In genomic region chr1:93078935-93079654, GRCh38 we compare ENCODE assay signal across 8 cellular contexts. TPM values are rescaled to one million over a fixed set of nuclear protein-coding genes. Genes with fewer than 3 reads are reported as not detected.
DNase-seq lines count a peak whose midpoint lies in the region; ATAC-seq, FAIRE-seq and TF ChIP-seq lines count a peak whose summit lies in the region.

Gene MTF2, plus strand, starts transcription at chr1:93079283. Its CDS starts 244 bp downstream, at chr1:93079527.

- peak within 1 kb of the TSS; percentile 93 for H3K56ac ChIP-seq in IMR-90 (ENCODE audit: extremely low read depth, insufficient read depth, low read length)

- TF ChIP-seq CTCF in IMR-90 (conservative IDR thresholded peaks at IDR 0.05; ENCODE audit: low read depth, low read length) = no peak
- TF ChIP-seq CTCF in OCI-LY7 (conservative IDR thresholded peaks at IDR 0.05; ENCODE audit: low read length) = no peak
- TF ChIP-seq CTCF in endothelial cell of umbilical vein (IDR thresholded peaks at IDR 0.05; ENCODE audit: extremely low read depth in 1 of 2, insufficient read depth in 1 of 2, low read depth in 1 of 2, low read length in 2 of 2) = no peak

- peak within 1 kb of the TSS; percentile 69 for H3K18ac ChIP-seq in IMR-90 (ENCODE audit: low read depth, low read length)

- DNase-seq in DMS 273 treated with DMSO at 0.1 percent for 48 hours (lab: John Stamatoyannopoulos, UW) (peak; percentile 85), IMR-90 (peak; percentile 97), OCI-LY7 (ENCODE audit: low spot score) (peak; percentile 99), endothelial cell of umbilical vein (ENCODE audit: low read depth, low spot score) (peak; percentile 97), midbrain (lab: John Stamatoyannopoulos, UW) (peak; percentile 95)
- DNase-seq in activated CD8-positive, alpha-beta memory T cell treated with anti-CD3 and anti-CD28 coated beads, Interleukin-2, amount 50 U/mL, for 48 hours = peak; percentile 97
- peak; percentile 95 to 96 for DNase-seq in stimulated activated CD8-positive, alpha-beta memory T cell treated with anti-CD3 and anti-CD28 coated beads, Interleukin-15, amount 100 ng/mL, for 48 hours (ENCODE audit: low read depth in 2 of 2)

- H2BK120ac ChIP-seq in IMR-90 (ENCODE audit: low read depth, low read length) = peak within 1 kb of the TSS; percentile 84

- POLR2A ChIA-PET in IMR-90 (lab: Charles Lee; ENCODE audit: unreplicated experiment) = interaction anchor here (0.7 kb wide), 1 partner anchor 492 kb away, joined by 3 read pairs; no protein-coding TSS in a partner anchor
- POLR2A ChIA-PET in OCI-LY7 (lab: Charles Lee) = interaction anchor here (0.6 to 3.2 kb wide), 35 partner anchors 9 to 290 kb away, joined by 3 to 23 read pairs (median 4); no protein-coding TSS in a partner anchor
- POLR2A ChIA-PET in endothelial cell of umbilical vein (lab: Charles Lee) = interaction anchor here (0.6 to 0.9 kb wide), 2 partner anchors 17 to 767 kb away, joined by 3 to 4 read pairs; no protein-coding TSS in a partner anchor

- peak; percentile 91 for TF ChIP-seq POLR2A in IMR-90 (IDR thresholded peaks at IDR 0.05; ENCODE audit: low read depth, low read length)
- peak; percentile 98 for TF ChIP-seq POLR2A in endothelial cell of umbilical vein (IDR thresholded peaks at IDR 0.05; ENCODE audit: low read depth, low read length)

- H2BK20ac ChIP-seq in IMR-90 (ENCODE audit: low read depth, low read length) = 0 out of 2 replicates have a peak within 1 kb of the TSS, but pooled peaks have one; percentile 33

- peak; percentile 70 for FAIRE-seq in endothelial cell of umbilical vein (lab: Jason Lieb, UNC)

- H3K4me1 ChIP-seq in IMR-90 (ENCODE audit: control insufficient read depth, insufficient read depth, low read length) (no peaks in the 10 kb centered on the region), OCI-LY7 (ENCODE audit: insufficient read depth, low read length, poor library complexity, severe bottlenecking) (peaks cover 45% of the 10 kb centered on the region), endothelial cell of umbilical vein (ENCODE audit: control insufficient read depth, extremely low read depth, insufficient read depth, low read length) (peaks cover 23% of the 10 kb centered on the region)

- H3K27me3 ChIP-seq in IMR-90 (ENCODE audit: control insufficient read depth, insufficient read depth, low read length) (no peaks in the 10 kb centered on the region; the same call in 1 of the 2 replicates), endothelial cell of umbilical vein (ENCODE audit: control insufficient read depth in 2 of 2, insufficient read depth in 2 of 2, low read length in 2 of 2) (no peaks in the 10 kb centered on the region)

- H2AFZ ChIP-seq in IMR-90 (replicated peaks; ENCODE audit: low read length, poor library complexity) (peak within 1 kb of the TSS; percentile 99), OCI-LY7 (ENCODE audit: low read length) (peak within 1 kb of the TSS; percentile 52; the same call in 1 of the 2 replicates), endothelial cell of umbilical vein (ENCODE audit: low read depth, low read length) (peak within 1 kb of the TSS; percentile 82)

- peak within 1 kb of the TSS; percentile 85 for H2BK5ac ChIP-seq in IMR-90 (ENCODE audit: low read depth, low read length, poor library complexity, severe bottlenecking)

- peak within 1 kb of the TSS; percentile 97 for H2AK9ac ChIP-seq in IMR-90 (replicated peaks; ENCODE audit: low read depth, low read length, poor library complexity)

- no peaks in the 10 kb centered on the region for H3K9me3 ChIP-seq in IMR-90 (ENCODE audit: control insufficient read depth, insufficient read depth, low read length)
- peaks cover 17% of the 10 kb centered on the region for H3K9me3 ChIP-seq in OCI-LY7 (ENCODE audit: low read length)
- H3K9me3 ChIP-seq in endothelial cell of umbilical vein (replicated peaks; ENCODE audit: control insufficient read depth, insufficient read depth, low read length) = no peaks in the 10 kb centered on the region

- peak within 1 kb of the TSS; percentile 99 for H3K4me2 ChIP-seq in IMR-90 (ENCODE audit: low read depth, low read length)
- H3K4me2 ChIP-seq in OCI-LY7 (ENCODE audit: low read length) = peak within 1 kb of the TSS; percentile 91
- peak within 1 kb of the TSS; percentile 99 for H3K4me2 ChIP-seq in endothelial cell of umbilical vein (ENCODE audit: insufficient read depth, low read length)

- peak within 1 kb of the TSS; percentile 90 for H3K14ac ChIP-seq in IMR-90 (replicated peaks; ENCODE audit: low read depth, low read length)

- dilution Hi-C loops in IMR-90 (cut with HindIII; ENCODE audit: low sequenced_read_pairs, unreplicated experiment) = no loop called here
- dilution Hi-C loops in endothelial cell of umbilical vein (cut with MboI; ENCODE audit: extremely low pct_ligation_motif_present, low sequenced_read_pairs) = no loop called here

- peaks cover 59% of the 10 kb centered on the region for H3K79me2 ChIP-seq in OCI-LY7 (ENCODE audit: insufficient read depth, low read depth, low read length)
- peaks cover 50% of the 10 kb centered on the region for H3K79me2 ChIP-seq in endothelial cell of umbilical vein (ENCODE audit: control insufficient read depth, insufficient read depth, low read length)

- 0 out of 2 replicates have a peak, but pooled peaks have one; percentile 3 for TF ChIP-seq RAD21 in IMR-90 (IDR thresholded peaks at IDR 0.05; ENCODE audit: low read length)

- BruUV-seq in IMR-90 (replicated peaks; lab: Mats Ljungman, UMichigan) (no TSS peak), OCI-LY7 (replicated peaks; lab: Mats Ljungman, UMichigan) (no TSS peak), endothelial cell of umbilical vein (replicated peaks; lab: Mats Ljungman, UMichigan) (TSS peak; percentile 28)

- H3K36me3 ChIP-seq in IMR-90 (ENCODE audit: control insufficient read depth, insufficient read depth, low read length) = no peaks in the 10 kb centered on the region
- H3K36me3 ChIP-seq in OCI-LY7 (ENCODE audit: insufficient read depth, low read length) = peaks cover 48% of the 10 kb centered on the region
- peaks cover 2 to 3% of the 10 kb centered on the region in 2 experiments for H3K36me3 ChIP-seq in endothelial cell of umbilical vein (ENCODE audit: control insufficient read depth in 2 of 2, extremely low read depth in 1 of 2, insufficient read depth in 2 of 2, low read length in 2 of 2)

- H3K9ac ChIP-seq in IMR-90 (ENCODE audit: low read depth, low read length) (peak within 1 kb of the TSS; percentile 87), endothelial cell of umbilical vein (replicated peaks; ENCODE audit: extremely low read depth, insufficient read depth, low read length) (peak within 1 kb of the TSS; percentile 98)

- H3K27ac ChIP-seq in IMR-90 (ENCODE audit: insufficient read depth, low read length) = peak within 1 kb of the TSS; percentile 77
- H3K27ac ChIP-seq in OCI-LY7 (ENCODE audit: low read depth, low read length, poor library complexity, severe bottlenecking) = peak within 1 kb of the TSS; percentile 87
- H3K27ac ChIP-seq in endothelial cell of umbilical vein (ENCODE audit: insufficient read depth, low read depth, low read length) = peak within 1 kb of the TSS; percentile 87

- peak within 1 kb of the TSS; percentile 71 for H2AK5ac ChIP-seq in IMR-90 (ENCODE audit: low read depth, low read length)

- peak within 1 kb of the TSS; percentile 72 for H4K91ac ChIP-seq in IMR-90 (ENCODE audit: insufficient read depth, low read depth, low read length)

- H4K8ac ChIP-seq in IMR-90 (ENCODE audit: low read depth in 2 of 2, low read length in 2 of 2) = peak within 1 kb of the TSS; percentile 57 to 97

- peak within 1 kb of the TSS; percentile 76 for H4K5ac ChIP-seq in IMR-90 (ENCODE audit: low read depth, low read length)

- H4K20me1 ChIP-seq in IMR-90 (ENCODE audit: insufficient read depth, low read length) (peaks cover 13% of the 10 kb centered on the region), OCI-LY7 (ENCODE audit: insufficient read depth, low read length) (peaks cover 29% of the 10 kb centered on the region), endothelial cell of umbilical vein (replicated peaks; ENCODE audit: control insufficient read depth, extremely low read depth, insufficient read depth, low read length) (peaks cover 5% of the 10 kb centered on the region)

- H3K9me2 ChIP-seq in OCI-LY7 (ENCODE audit: insufficient read depth, low read length) = no peaks in the 10 kb centered on the region

- ATAC-seq in GM21528 (IDR thresholded peaks at IDR 0.05; ENCODE audit: low FRiP score, unreplicated experiment) (peak; percentile 74), IMR-90 (ENCODE audit: low read depth) (peak; percentile 88)

- CTCF ChIA-PET in IMR-90 (lab: Yijun Ruan, JAX) (interaction anchor here (0.9 to 1.7 kb wide), 2 partner anchors 39 to 115 kb away, joined by 4 to 6 read pairs; no protein-coding TSS in a partner anchor), OCI-LY7 (lab: Charles Lee; ENCODE audit: unreplicated experiment) (interaction anchor here (0.6 to 1.0 kb wide), 6 partner anchors 11 to 294 kb away, joined by 3 to 12 read pairs (median 4); partner anchors contain the start of gene EVI5), endothelial cell of umbilical vein (lab: Charles Lee) (interaction anchor here (0.6 to 2.8 kb wide), 11 partner anchors 17 to 765 kb away, joined by 3 to 30 read pairs (median 3); no protein-coding TSS in a partner anchor)

- intact Hi-C loops in IMR-90 (cut with micrococcal nuclease) = loop anchor here (1.0 to 2.0 kb wide), 3 partner anchors 100 to 768 kb away; no protein-coding TSS in a partner anchor
- intact Hi-C loops in OCI-LY7 (cut with micrococcal nuclease; ENCODE audit: unreplicated experiment) = loop anchor here (1.0 to 5.0 kb wide), 5 partner anchors 50 to 768 kb away; partner anchors contain the start of genes DIPK1A, DR1 and RPL5
- intact Hi-C loops in endothelial cell of umbilical vein (cut with micrococcal nuclease) = loop anchor here (1.0 kb wide), 2 partner anchors 101 to 220 kb away; partner anchors contain the start of genes CCDC18 and TMED5

- H2BK15ac ChIP-seq in IMR-90 (ENCODE audit: low read depth, low read length) = peak within 1 kb of the TSS; percentile 16; the same call in 2 of the 3 replicates

- 2% methylated on average over 19 of the region's 51 CpGs; no CpG with 5 or more reads in 1 of the 2 experiments for WGBS in IMR-90 (ENCODE audit: extremely low coverage in 2 of 2, insufficient read length in 1 of 2), 2 experiments

- H3K23ac ChIP-seq in IMR-90 (ENCODE audit: low read depth, low read length) = peak within 1 kb of the TSS; percentile 90

- H3K4ac ChIP-seq in IMR-90 (ENCODE audit: low read depth, low read length) = peak within 1 kb of the TSS; percentile 92

- H3K4me3 ChIP-seq in IMR-90 (ENCODE audit: insufficient read depth, low read depth, low read length) = peak within 1 kb of the TSS; percentile 78
- peak within 1 kb of the TSS; percentile 84 for H3K4me3 ChIP-seq in OCI-LY7 (ENCODE audit: low read depth, low read length, poor library complexity, severe bottlenecking)
- H3K4me3 ChIP-seq in endothelial cell of umbilical vein (replicated peaks in 1 of 3; ENCODE audit: insufficient read depth in 1 of 3, low read depth in 1 of 3, low read length in 3 of 3) = peak within 1 kb of the TSS; percentile 81 to 90 (median 89)

- H3K9me1 ChIP-seq in IMR-90 (ENCODE audit: insufficient read depth, low read length) (no peaks in the 10 kb centered on the region), endothelial cell of umbilical vein (replicated peaks; ENCODE audit: control insufficient read depth, extremely low read depth, insufficient read depth, low read length) (no peaks in the 10 kb centered on the region)

- peaks cover 0 to 25% of the 10 kb centered on the region in 2 experiments; a peak in 2 of 4 replicates for H3K79me1 ChIP-seq in IMR-90 (ENCODE audit: low read depth in 1 of 2, low read length in 2 of 2)

- in situ Hi-C loops in IMR-90 (cut with MboI; ENCODE audit: low sequenced_read_pairs) = no loop called here

RNA-seq across cellular contexts. Expression of gene MTF2, which starts in this region (rescaled TPM):
- total RNA-seq in IMR-90 (2012; rRNA removed) (33.3 and 39.8 TPM in 2 replicates), OCI-LY7 (2022) (112 and 120 TPM in 2 replicates), endothelial cell of umbilical vein (40.5 and 42.6 TPM in 2 replicates)
- polyA plus RNA-seq in IMR-90 (2012; rRNA removed) (9.5 and 10.6 TPM in 2 replicates), endothelial cell of umbilical vein (14.4 and 20.1 TPM in 2 replicates)
- 2.1 and 2.5 TPM in 2 replicates for polyA plus RNA-seq in IMR-90 (2012; cell fraction: cytosol; rRNA removed)
- polyA plus RNA-seq in IMR-90 (2012; cell fraction: nucleus; rRNA removed; ENCODE audit: low replicate concordance) = 1.8 and 10.8 TPM in 2 replicates
- 48.1 and 51.7 TPM in 2 replicates for total RNA-seq in OCI-LY7 (2014; rRNA removed; shearing (Covaris generic))
- 20.1 and 20.6 TPM in 2 replicates for polyA plus RNA-seq in endothelial cell of umbilical vein (2011; cell fraction: cytosol; rRNA removed)
- 28.7 and 35.1 TPM in 2 replicates for polyA plus RNA-seq in endothelial cell of umbilical vein (2011; cell fraction: nucleus; rRNA removed)
- polyA plus RNA-seq in endothelial cell of umbilical vein (2012) = 16.5 and 23.4 TPM in 2 replicates
- polyA minus RNA-seq in endothelial cell of umbilical vein = 56.4 and 62.5 TPM in 2 replicates
- polyA minus RNA-seq in endothelial cell of umbilical vein (2011; cell fraction: cytosol; rRNA and poly(A)+ RNA removed) = 22.5 TPM
- polyA minus RNA-seq in endothelial cell of umbilical vein (2011; cell fraction: nucleus; rRNA and poly(A)+ RNA removed) = 64.7 and 64.9 TPM in 2 replicates

Comparison
In these comparisons a context has a peak if more than half of its experiments do, and no peak if none do; other contexts are left out.
1. Peak in every context shown above with its lines: DNase-seq, ATAC-seq, H3K4me3 ChIP-seq and H3K27ac ChIP-seq.